Comparison of ENCODE assay signal across 1 cellular context in the genomic region with DNA sequence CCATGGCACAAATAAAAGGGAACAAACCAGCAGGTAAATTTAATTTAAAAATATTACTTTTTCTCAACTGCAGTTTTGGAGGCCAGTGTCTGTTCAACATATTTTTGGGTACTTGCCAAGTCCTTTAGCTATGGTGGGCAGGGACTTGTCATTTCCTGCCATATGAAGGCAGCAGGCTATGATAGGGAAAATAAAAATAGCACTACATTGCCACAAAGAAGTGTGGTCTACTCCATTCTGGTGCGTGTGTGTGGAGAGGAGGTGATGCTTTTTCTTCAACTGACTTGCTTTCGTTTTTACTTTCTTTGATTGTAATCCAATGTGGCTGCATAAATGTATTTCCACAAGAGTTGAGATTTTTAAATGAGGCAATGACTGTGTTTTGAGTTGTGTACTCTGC.
A peak's percentile ranks its signal among the peaks of the same experiment; 100 is the strongest.
TF ChIP-seq lines count a peak whose summit lies in the region.

No MANE protein-coding gene starts in this region.

TF ChIP-seq in GM12878, 131 proteins besides CTCF, POLR2A, EP300 and RAD21 (continued from another document):
- TF ChIP-seq, protein P1, sequence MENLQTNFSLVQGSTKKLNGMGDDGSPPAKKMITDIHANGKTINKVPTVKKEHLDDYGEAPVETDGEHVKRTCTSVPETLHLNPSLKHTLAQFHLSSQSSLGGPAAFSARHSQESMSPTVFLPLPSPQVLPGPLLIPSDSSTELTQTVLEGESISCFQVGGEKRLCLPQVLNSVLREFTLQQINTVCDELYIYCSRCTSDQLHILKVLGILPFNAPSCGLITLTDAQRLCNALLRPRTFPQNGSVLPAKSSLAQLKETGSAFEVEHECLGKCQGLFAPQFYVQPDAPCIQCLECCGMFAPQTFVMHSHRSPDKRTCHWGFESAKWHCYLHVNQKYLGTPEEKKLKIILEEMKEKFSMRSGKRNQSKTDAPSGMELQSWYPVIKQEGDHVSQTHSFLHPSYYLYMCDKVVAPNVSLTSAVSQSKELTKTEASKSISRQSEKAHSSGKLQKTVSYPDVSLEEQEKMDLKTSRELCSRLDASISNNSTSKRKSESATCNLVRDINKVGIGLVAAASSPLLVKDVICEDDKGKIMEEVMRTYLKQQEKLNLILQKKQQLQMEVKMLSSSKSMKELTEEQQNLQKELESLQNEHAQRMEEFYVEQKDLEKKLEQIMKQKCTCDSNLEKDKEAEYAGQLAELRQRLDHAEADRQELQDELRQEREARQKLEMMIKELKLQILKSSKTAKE (IDR thresholded peaks at IDR 0.05; ENCODE audit: low read depth, poor library complexity, severe bottlenecking) = peak; percentile 56
- TF ChIP-seq NFIC (IDR thresholded peaks at IDR 0.05; ENCODE audit: low read depth, low read length) (peak; percentile 77), BACH1 (IDR thresholded peaks at IDR 0.05; ENCODE audit: borderline replicate concordance) (no peak), PAX5 (IDR thresholded peaks at IDR 0.05; ENCODE audit: borderline replicate concordance, low read depth, low read length) (peak; percentile 26; the same call in 1 of the 2 replicates), SRF (IDR thresholded peaks at IDR 0.05; ENCODE audit: low read depth in 2 of 2, low read length in 2 of 2) (no peak), RUNX3 (IDR thresholded peaks at IDR 0.05; ENCODE audit: low read length) (peak; percentile 89), CHD1 (IDR thresholded peaks at IDR 0.05; ENCODE audit: low read depth, low read length) (no peak), SIN3A (IDR thresholded peaks at IDR 0.05; ENCODE audit: low read depth, low read length) (no peak), NFYA (IDR thresholded peaks at IDR 0.05; ENCODE audit: borderline replicate concordance, low read depth, low read length) (no peak), RAD51 (IDR thresholded peaks at IDR 0.05) (no peak), GATAD2B (conservative IDR thresholded peaks at IDR 0.05; ENCODE audit: low read depth) (no peak), SMARCA5 (IDR thresholded peaks at IDR 0.05) (no peak), NBN (IDR thresholded peaks at IDR 0.05) (no peak), POU2F2 (IDR thresholded peaks at IDR 0.05; ENCODE audit: borderline replicate concordance, low read depth, low read length) (no peak), YBX1 (IDR thresholded peaks at IDR 0.05) (no peak), IRF4 (IDR thresholded peaks at IDR 0.05; ENCODE audit: low read depth, low read length) (0 out of 2 replicates have a peak, but pooled peaks have one; percentile 20), MEF2A (IDR thresholded peaks at IDR 0.05; ENCODE audit: insufficient read depth, low read depth, low read length) (peak; percentile 88), SREBF1 (IDR thresholded peaks at IDR 0.05; ENCODE audit: low read length) (no peak), WRNIP1 (IDR thresholded peaks at IDR 0.05; ENCODE audit: borderline replicate concordance, low read depth, low read length) (no peak)
- TF ChIP-seq, protein P2, sequence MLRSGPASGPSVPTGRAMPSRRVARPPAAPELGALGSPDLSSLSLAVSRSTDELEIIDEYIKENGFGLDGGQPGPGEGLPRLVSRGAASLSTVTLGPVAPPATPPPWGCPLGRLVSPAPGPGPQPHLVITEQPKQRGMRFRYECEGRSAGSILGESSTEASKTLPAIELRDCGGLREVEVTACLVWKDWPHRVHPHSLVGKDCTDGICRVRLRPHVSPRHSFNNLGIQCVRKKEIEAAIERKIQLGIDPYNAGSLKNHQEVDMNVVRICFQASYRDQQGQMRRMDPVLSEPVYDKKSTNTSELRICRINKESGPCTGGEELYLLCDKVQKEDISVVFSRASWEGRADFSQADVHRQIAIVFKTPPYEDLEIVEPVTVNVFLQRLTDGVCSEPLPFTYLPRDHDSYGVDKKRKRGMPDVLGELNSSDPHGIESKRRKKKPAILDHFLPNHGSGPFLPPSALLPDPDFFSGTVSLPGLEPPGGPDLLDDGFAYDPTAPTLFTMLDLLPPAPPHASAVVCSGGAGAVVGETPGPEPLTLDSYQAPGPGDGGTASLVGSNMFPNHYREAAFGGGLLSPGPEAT (IDR thresholded peaks at IDR 0.05; ENCODE audit: low read depth) = peak; percentile 21; the same call in 1 of the 2 replicates
- TF ChIP-seq, protein P3, sequence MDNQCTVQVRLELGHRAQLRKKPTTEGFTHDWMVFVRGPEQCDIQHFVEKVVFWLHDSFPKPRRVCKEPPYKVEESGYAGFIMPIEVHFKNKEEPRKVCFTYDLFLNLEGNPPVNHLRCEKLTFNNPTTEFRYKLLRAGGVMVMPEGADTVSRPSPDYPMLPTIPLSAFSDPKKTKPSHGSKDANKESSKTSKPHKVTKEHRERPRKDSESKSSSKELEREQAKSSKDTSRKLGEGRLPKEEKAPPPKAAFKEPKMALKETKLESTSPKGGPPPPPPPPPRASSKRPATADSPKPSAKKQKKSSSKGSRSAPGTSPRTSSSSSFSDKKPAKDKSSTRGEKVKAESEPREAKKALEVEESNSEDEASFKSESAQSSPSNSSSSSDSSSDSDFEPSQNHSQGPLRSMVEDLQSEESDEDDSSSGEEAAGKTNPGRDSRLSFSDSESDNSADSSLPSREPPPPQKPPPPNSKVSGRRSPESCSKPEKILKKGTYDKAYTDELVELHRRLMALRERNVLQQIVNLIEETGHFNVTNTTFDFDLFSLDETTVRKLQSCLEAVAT (IDR thresholded peaks at IDR 0.05) = 0 out of 2 replicates have a peak, but pooled peaks have one; percentile 39
- TF ChIP-seq, protein P4, sequence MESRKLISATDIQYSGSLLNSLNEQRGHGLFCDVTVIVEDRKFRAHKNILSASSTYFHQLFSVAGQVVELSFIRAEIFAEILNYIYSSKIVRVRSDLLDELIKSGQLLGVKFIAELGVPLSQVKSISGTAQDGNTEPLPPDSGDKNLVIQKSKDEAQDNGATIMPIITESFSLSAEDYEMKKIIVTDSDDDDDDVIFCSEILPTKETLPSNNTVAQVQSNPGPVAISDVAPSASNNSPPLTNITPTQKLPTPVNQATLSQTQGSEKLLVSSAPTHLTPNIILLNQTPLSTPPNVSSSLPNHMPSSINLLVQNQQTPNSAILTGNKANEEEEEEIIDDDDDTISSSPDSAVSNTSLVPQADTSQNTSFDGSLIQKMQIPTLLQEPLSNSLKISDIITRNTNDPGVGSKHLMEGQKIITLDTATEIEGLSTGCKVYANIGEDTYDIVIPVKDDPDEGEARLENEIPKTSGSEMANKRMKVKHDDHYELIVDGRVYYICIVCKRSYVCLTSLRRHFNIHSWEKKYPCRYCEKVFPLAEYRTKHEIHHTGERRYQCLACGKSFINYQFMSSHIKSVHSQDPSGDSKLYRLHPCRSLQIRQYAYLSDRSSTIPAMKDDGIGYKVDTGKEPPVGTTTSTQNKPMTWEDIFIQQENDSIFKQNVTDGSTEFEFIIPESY (IDR thresholded peaks at IDR 0.05) = no peak
- TF ChIP-seq, protein P5, sequence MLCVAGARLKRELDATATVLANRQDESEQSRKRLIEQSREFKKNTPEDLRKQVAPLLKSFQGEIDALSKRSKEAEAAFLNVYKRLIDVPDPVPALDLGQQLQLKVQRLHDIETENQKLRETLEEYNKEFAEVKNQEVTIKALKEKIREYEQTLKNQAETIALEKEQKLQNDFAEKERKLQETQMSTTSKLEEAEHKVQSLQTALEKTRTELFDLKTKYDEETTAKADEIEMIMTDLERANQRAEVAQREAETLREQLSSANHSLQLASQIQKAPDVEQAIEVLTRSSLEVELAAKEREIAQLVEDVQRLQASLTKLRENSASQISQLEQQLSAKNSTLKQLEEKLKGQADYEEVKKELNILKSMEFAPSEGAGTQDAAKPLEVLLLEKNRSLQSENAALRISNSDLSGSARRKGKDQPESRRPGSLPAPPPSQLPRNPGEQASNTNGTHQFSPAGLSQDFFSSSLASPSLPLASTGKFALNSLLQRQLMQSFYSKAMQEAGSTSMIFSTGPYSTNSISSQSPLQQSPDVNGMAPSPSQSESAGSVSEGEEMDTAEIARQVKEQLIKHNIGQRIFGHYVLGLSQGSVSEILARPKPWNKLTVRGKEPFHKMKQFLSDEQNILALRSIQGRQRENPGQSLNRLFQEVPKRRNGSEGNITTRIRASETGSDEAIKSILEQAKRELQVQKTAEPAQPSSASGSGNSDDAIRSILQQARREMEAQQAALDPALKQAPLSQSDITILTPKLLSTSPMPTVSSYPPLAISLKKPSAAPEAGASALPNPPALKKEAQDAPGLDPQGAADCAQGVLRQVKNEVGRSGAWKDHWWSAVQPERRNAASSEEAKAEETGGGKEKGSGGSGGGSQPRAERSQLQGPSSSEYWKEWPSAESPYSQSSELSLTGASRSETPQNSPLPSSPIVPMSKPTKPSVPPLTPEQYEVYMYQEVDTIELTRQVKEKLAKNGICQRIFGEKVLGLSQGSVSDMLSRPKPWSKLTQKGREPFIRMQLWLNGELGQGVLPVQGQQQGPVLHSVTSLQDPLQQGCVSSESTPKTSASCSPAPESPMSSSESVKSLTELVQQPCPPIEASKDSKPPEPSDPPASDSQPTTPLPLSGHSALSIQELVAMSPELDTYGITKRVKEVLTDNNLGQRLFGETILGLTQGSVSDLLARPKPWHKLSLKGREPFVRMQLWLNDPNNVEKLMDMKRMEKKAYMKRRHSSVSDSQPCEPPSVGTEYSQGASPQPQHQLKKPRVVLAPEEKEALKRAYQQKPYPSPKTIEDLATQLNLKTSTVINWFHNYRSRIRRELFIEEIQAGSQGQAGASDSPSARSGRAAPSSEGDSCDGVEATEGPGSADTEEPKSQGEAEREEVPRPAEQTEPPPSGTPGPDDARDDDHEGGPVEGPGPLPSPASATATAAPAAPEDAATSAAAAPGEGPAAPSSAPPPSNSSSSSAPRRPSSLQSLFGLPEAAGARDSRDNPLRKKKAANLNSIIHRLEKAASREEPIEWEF (IDR thresholded peaks at IDR 0.05; ENCODE audit: insufficient replicate concordance, low read depth, low read length) = no peak
TF ChIP-seq in GM12878: peak in this region for 25.
